ENCODE assay signal across 25 cellular contexts in genomic region chr2:70716951-70717350, GRCh38.
"Had no signal": no experiment of that assay in that cellular context is flagged by ENCODE, and none has a peak within 500 bp of the region (broad histone marks: within the 10 kb centered on the region; RNA-seq: fewer than 3 reads in every experiment).

No MANE protein-coding gene starts in this region.

- H3K4me1 Mint-ChIP-seq: activated CD4-positive, alpha-beta T cell treated with anti-CD3 and anti-CD28 coated beads, Interleukin-2, amount 10 ng/mL, durations not matched to agents 24 days and 14 days had no signal

- H3K9me3 Mint-ChIP-seq: activated CD4-positive, alpha-beta T cell treated with anti-CD3 and anti-CD28 coated beads, Interleukin-2, amount 10 ng/mL, durations not matched to agents 24 days and 14 days; activated CD8-positive, alpha-beta T cell treated with anti-CD3 and anti-CD28 coated beads for 36 hours; activated naive CD4-positive, alpha-beta T cell treated with anti-CD3 and anti-CD28 coated beads for 36 hours; activated naive CD8-positive, alpha-beta T cell treated with anti-CD3 and anti-CD28 coated beads, Interleukin-2, amount 10 ng/mL, durations not matched to agents 7 days and 5 days; activated T-helper 1 cell treated with anti-CD3 and anti-CD28 coated beads, Interleukin-12 subunit alpha, Interleukin-12 subunit beta, Interleukin-2, Interleukin-4 antibody, amounts not matched to agents 30 ng/mL and 10 ng/mL and 1 ng/mL, durations not matched to agents 14 hours and 24 hours and 36 hours; nephron progenitor cell; T-helper 2 cell treated with Interferon-gamma antibody and Interleukin-4, amounts not matched to agents 5 μg/mL and 100 μg/mL, for 36 hours; type B pancreatic cell had no signal

- H2AFZ ChIP-seq: parathyroid adenoma had no signal

- H3K36me3 ChIP-seq: ascending aorta, brain microvascular endothelial cell, esophagus squamous epithelium, left ventricle myocardium inferior, spleen, thoracic aorta, vagina had no signal

- H3K27ac Mint-ChIP-seq: activated CD4-positive, alpha-beta T cell treated with anti-CD3 and anti-CD28 coated beads, Interleukin-2, amount 10 ng/mL, durations not matched to agents 24 days and 14 days; activated CD8-positive, alpha-beta T cell treated with anti-CD3 and anti-CD28 coated beads for 36 hours; activated naive CD4-positive, alpha-beta T cell treated with anti-CD3 and anti-CD28 coated beads for 36 hours; activated naive CD8-positive, alpha-beta T cell treated with anti-CD3 and anti-CD28 coated beads, Interleukin-2, amount 10 ng/mL, durations not matched to agents 7 days and 5 days; activated T-helper 1 cell treated with anti-CD3 and anti-CD28 coated beads, Interleukin-12 subunit alpha, Interleukin-12 subunit beta, Interleukin-2, Interleukin-4 antibody, amounts not matched to agents 30 ng/mL and 10 ng/mL and 1 ng/mL, durations not matched to agents 14 hours and 24 hours and 36 hours; nephron progenitor cell; T-helper 2 cell treated with Interferon-gamma antibody and Interleukin-4, amounts not matched to agents 5 μg/mL and 100 μg/mL, for 36 hours; type B pancreatic cell had no signal

- ATAC-seq: activated CD8-positive, alpha-beta T cell treated with anti-CD3 and anti-CD28 coated beads for 36 hours; mucosa of descending colon had no signal

- H3K4me3 Mint-ChIP-seq: activated CD4-positive, alpha-beta T cell treated with anti-CD3 and anti-CD28 coated beads, Interleukin-2, amount 10 ng/mL, durations not matched to agents 24 days and 14 days; activated CD8-positive, alpha-beta T cell treated with anti-CD3 and anti-CD28 coated beads for 36 hours; activated naive CD4-positive, alpha-beta T cell treated with anti-CD3 and anti-CD28 coated beads for 36 hours; activated naive CD8-positive, alpha-beta T cell treated with anti-CD3 and anti-CD28 coated beads, Interleukin-2, amount 10 ng/mL, durations not matched to agents 7 days and 5 days; activated T-helper 1 cell treated with anti-CD3 and anti-CD28 coated beads, Interleukin-12 subunit alpha, Interleukin-12 subunit beta, Interleukin-2, Interleukin-4 antibody, amounts not matched to agents 30 ng/mL and 10 ng/mL and 1 ng/mL, durations not matched to agents 14 hours and 24 hours and 36 hours; nephron progenitor cell; T-helper 2 cell treated with Interferon-gamma antibody and Interleukin-4, amounts not matched to agents 5 μg/mL and 100 μg/mL, for 36 hours; type B pancreatic cell had no signal

- H3K9ac ChIP-seq: parathyroid adenoma had no signal

- DNase-seq: activated CD4-positive, alpha-beta T cell treated with anti-CD3 and anti-CD28 coated beads, Interleukin-2, amount 10 ng/mL, durations not matched to agents 24 days and 14 days; activated CD4-positive, CD25-positive, alpha-beta regulatory T cell treated with anti-CD3 and anti-CD28 coated beads, Interleukin-2, amount 50 U/mL, for 72 hours; activated CD8-positive, alpha-beta T cell treated with anti-CD3 and anti-CD28 coated beads for 36 hours; activated effector memory CD4-positive, alpha-beta T cell treated with anti-CD3 and anti-CD28 coated beads, Interleukin-2, amount 50 U/mL, for 16 hours; activated naive CD4-positive, alpha-beta T cell treated with anti-CD3 and anti-CD28 coated beads for 36 hours; activated naive CD8-positive, alpha-beta T cell treated with anti-CD3 and anti-CD28 coated beads, Interleukin-2, amount 10 ng/mL, durations not matched to agents 7 days and 5 days; activated T-cell treated with anti-CD3 and anti-CD28 coated beads for 4 hours; brain microvascular endothelial cell; cortex of kidney; esophagus squamous epithelium; foreskin melanocyte; mucosa of descending colon; nephron progenitor cell; right cardiac atrium; spleen; stimulated activated naive CD8-positive, alpha-beta T cell treated with anti-CD3 and anti-CD28 coated beads, Interleukin-15, Interleukin-2, amounts not matched to agents 100 U/mL and 50 U/mL, for 24 hours; T-helper 1 cell had no signal

- H3K36me3 Mint-ChIP-seq: activated naive CD8-positive, alpha-beta T cell treated with anti-CD3 and anti-CD28 coated beads, Interleukin-2, amount 10 ng/mL, durations not matched to agents 7 days and 5 days; type B pancreatic cell had no signal

- H3K4me3 ChIP-seq: ascending aorta, esophagus squamous epithelium, left ventricle myocardium inferior, mucosa of descending colon, spleen, thoracic aorta, vagina had no signal

- H3K79me2 ChIP-seq: parathyroid adenoma had no signal

- H3K27ac ChIP-seq: ascending aorta, brain microvascular endothelial cell, esophagus squamous epithelium, left ventricle myocardium inferior, parathyroid adenoma, spleen, thoracic aorta, vagina had no signal

- H3K4me1 ChIP-seq: ascending aorta, esophagus squamous epithelium, left ventricle myocardium inferior, parathyroid adenoma, spleen, vagina had no signal

- H3K27me3 ChIP-seq: ascending aorta, brain microvascular endothelial cell, spleen, vagina had no signal

- H3K27me3 Mint-ChIP-seq: activated CD8-positive, alpha-beta T cell treated with anti-CD3 and anti-CD28 coated beads for 36 hours; activated naive CD8-positive, alpha-beta T cell treated with anti-CD3 and anti-CD28 coated beads, Interleukin-2, amount 10 ng/mL, durations not matched to agents 7 days and 5 days had no signal

- H3K9me3 ChIP-seq: ascending aorta, esophagus squamous epithelium, left ventricle myocardium inferior, mucosa of descending colon, spleen, thoracic aorta, vagina had no signal
